Comparison of ENCODE assay signal across 10 cellular contexts in the genomic region with DNA sequence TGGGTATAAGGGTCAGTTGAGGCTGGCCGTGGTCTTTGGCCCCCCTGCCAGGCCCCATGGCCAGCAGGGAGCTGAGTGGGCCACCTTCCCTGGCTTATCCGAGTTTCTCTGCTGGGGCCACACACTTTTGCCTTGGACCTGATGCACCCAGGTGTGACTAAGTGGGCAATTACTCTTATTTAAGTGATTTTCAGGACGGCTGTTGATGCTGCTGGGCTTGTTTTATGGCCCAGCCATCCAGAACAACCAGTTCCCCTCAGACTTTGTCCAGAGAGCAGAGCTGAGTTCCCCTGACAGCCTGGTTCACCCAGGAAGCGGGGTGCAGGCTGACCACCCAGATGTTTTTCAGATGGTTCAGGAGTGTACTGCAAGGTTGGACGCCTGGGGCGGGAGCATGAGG.
"Had no signal": no experiment of that assay in that cellular context is flagged by ENCODE, and none has a peak within 500 bp of the region (broad histone marks: within the 10 kb centered on the region; RNA-seq: fewer than 3 reads in every experiment).

No MANE protein-coding gene starts in this region.

- H3K27ac Mint-ChIP-seq: activated CD4-positive, alpha-beta memory T cell treated with anti-CD3 and anti-CD28 coated beads for 36 hours; stimulated activated memory B cell treated with anti-CD40 and anti-IgM and Interleukin-4, amounts not matched to agents 10 μg/mL and 1 μg/mL and 100 μg/mL, for 72 hours had no signal

- H3K9me3 Mint-ChIP-seq: activated CD4-positive, alpha-beta memory T cell treated with anti-CD3 and anti-CD28 coated beads for 36 hours; stimulated activated memory B cell treated with anti-CD40 and anti-IgM and Interleukin-4, amounts not matched to agents 10 μg/mL and 1 μg/mL and 100 μg/mL, for 72 hours had no signal

- H3K4me1 Mint-ChIP-seq: stimulated activated memory B cell treated with anti-CD40 and anti-IgM and Interleukin-4, amounts not matched to agents 10 μg/mL and 1 μg/mL and 100 μg/mL, for 72 hours had no signal

- H3K36me3 Mint-ChIP-seq: activated CD4-positive, alpha-beta memory T cell treated with anti-CD3 and anti-CD28 coated beads for 36 hours; stimulated activated memory B cell treated with anti-CD40 and anti-IgM and Interleukin-4, amounts not matched to agents 10 μg/mL and 1 μg/mL and 100 μg/mL, for 72 hours had no signal

- H3K27me3 Mint-ChIP-seq: activated CD4-positive, alpha-beta memory T cell treated with anti-CD3 and anti-CD28 coated beads for 36 hours had no signal

- DNase-seq: activated CD4-positive, alpha-beta memory T cell treated with anti-CD3 and anti-CD28 coated beads for 36 hours; activated gamma-delta T cell treated with Interleukin-2 at 50 U/mL for 16 hours; activated T-cell treated with anti-CD3 and anti-CD28 coated beads, Interleukin-2, amount 50 U/mL, for 48 hours; aorta; hippocampal formation; posterior cingulate gyrus; T1000; trophoblast cell had no signal

- H3K4me3 Mint-ChIP-seq: activated CD4-positive, alpha-beta memory T cell treated with anti-CD3 and anti-CD28 coated beads for 36 hours; stimulated activated memory B cell treated with anti-CD40 and anti-IgM and Interleukin-4, amounts not matched to agents 10 μg/mL and 1 μg/mL and 100 μg/mL, for 72 hours had no signal

- ATAC-seq: right cardiac atrium; stimulated activated memory B cell treated with anti-CD40 and anti-IgM and Interleukin-4, amounts not matched to agents 10 μg/mL and 1 μg/mL and 100 μg/mL, for 72 hours had no signal
